Comparison of ENCODE assay signal across 8 cellular contexts in the genomic region with DNA sequence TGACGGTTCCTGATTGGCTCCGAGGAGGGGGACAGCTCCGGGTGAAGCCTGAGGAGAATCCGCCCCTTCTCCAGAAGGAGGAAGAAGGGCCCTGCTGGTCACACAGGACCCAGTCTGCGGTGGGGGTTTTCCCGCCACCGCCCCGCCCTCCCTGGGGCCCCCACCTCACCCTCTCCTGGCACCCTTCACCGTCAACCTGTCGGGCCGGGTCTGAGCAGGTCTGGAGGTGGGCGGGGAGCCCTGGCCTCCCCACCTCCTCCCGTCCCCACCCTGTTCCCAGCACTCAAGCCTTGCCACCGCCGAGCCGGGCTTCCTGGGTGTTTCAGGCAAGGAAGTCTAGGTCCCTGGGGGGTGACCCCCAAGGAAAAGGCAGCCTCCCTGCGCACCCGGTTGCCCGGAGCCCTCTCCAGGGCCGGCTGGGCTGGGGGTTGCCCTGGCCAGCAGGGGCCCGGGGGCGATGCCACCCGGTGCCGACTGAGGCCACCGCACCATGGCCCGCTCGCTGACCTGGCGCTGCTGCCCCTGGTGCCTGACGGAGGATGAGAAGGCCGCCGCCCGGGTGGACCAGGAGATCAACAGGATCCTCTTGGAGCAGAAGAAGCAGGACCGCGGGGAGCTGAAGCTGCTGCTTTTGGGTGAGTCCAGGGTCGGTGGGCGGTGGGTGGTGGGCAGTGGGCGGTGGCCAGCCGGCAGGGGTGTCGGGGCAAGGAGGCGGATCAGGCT. TPM values are rescaled to one million over a fixed set of nuclear protein-coding genes. Genes with fewer than 3 reads are reported as not detected.
DNase-seq lines count a peak whose midpoint lies in the region; ATAC-seq and TF ChIP-seq lines count a peak whose summit lies in the region.

A gene with protein sequence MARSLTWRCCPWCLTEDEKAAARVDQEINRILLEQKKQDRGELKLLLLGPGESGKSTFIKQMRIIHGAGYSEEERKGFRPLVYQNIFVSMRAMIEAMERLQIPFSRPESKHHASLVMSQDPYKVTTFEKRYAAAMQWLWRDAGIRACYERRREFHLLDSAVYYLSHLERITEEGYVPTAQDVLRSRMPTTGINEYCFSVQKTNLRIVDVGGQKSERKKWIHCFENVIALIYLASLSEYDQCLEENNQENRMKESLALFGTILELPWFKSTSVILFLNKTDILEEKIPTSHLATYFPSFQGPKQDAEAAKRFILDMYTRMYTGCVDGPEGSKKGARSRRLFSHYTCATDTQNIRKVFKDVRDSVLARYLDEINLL (plus strand): TSS at position 73 of the 723 bp plus-strand sequence. CDS start 418 bp downstream, at position 491.

- RAD21 ChIA-PET in HCT116 (lab: Charles Lee; ENCODE audit: low non-redundant PET in 1 of 2, low total read pairs in 2 of 2, uncharacterized antibody in 2 of 2, unreplicated experiment in 2 of 2): no interaction called here

- intact Hi-C loops in HCT116 (cut with micrococcal nuclease): no loop called here

- peaks cover 60% of the 10 kb centered on the region for H3K36me3 Mint-ChIP-seq in stimulated activated effector memory CD8-positive, alpha-beta T cell treated with anti-CD3 and anti-CD28 coated beads, Interleukin-12 subunit alpha, Interleukin-12 subunit beta, amount 100 ng/mL, for 72 hours

- H3K4me1 Mint-ChIP-seq in stimulated activated effector memory CD8-positive, alpha-beta T cell treated with anti-CD3 and anti-CD28 coated beads, Interleukin-12 subunit alpha, Interleukin-12 subunit beta, amount 100 ng/mL, for 72 hours: peaks cover 44% of the 10 kb centered on the region

- H3K27me3 ChIP-seq in HCT116 (ENCODE audit: insufficient read depth, low read length) (no peaks in the 10 kb centered on the region), MM.1S (replicated peaks; ENCODE audit: insufficient read depth, low read length) (peaks cover 84% of the 10 kb centered on the region), GM23248 (replicated peaks; ENCODE audit: insufficient read depth) (no peaks in the 10 kb centered on the region)

- H3K36me3 ChIP-seq in HCT116 (ENCODE audit: control insufficient read depth in 1 of 2, insufficient read depth in 2 of 2, low read length in 2 of 2): no peaks in the 10 kb centered on the region
- no peaks in the 10 kb centered on the region for H3K36me3 ChIP-seq in MM.1S (replicated peaks; ENCODE audit: insufficient read depth, low read length)
- H3K36me3 ChIP-seq in GM23248 (ENCODE audit: low read depth): no peaks in the 10 kb centered on the region

- H3K9me3 Mint-ChIP-seq in stimulated activated effector memory CD8-positive, alpha-beta T cell treated with anti-CD3 and anti-CD28 coated beads, Interleukin-12 subunit alpha, Interleukin-12 subunit beta, amount 100 ng/mL, for 72 hours: peaks cover 8% of the 10 kb centered on the region

- DNase-seq in HCT116 (ENCODE audit: low read depth, low spot score): no peak
- peak; percentile 74 for DNase-seq in UCSD-AML1 (lab: John Stamatoyannopoulos, UW; ENCODE audit: unreplicated experiment)
- no peak for DNase-seq in stimulated activated effector memory CD8-positive, alpha-beta T cell treated with anti-CD3 and anti-CD28 coated beads, Interleukin-12 subunit alpha, Interleukin-12 subunit beta, amount 100 ng/mL, for 72 hours (ENCODE audit: low spot score in 2 of 2)
- DNase-seq in NCI-H446 (lab: John Stamatoyannopoulos, UW): no peak
- DNase-seq in MM.1S: no peak
- no peak for DNase-seq in GM23248
- DNase-seq in NCI-H226: no peak

- H3K9ac ChIP-seq in HCT116 (ENCODE audit: low read length): no peak within 1 kb of the TSS
- H3K9ac ChIP-seq in MM.1S (ENCODE audit: low read length): no peak within 1 kb of the TSS
- no peak within 1 kb of the TSS for H3K9ac ChIP-seq in GM23248

- POLR2A ChIA-PET in HCT116 (lab: Charles Lee): no interaction called here

- TF ChIP-seq CTCF in HCT116 (IDR thresholded peaks at IDR 0.05 in 2 of 3, conservative IDR thresholded peaks at IDR 0.05 in 1 of 3; ENCODE audit: borderline replicate concordance in 1 of 3, insufficient read depth in 1 of 3, low read depth in 2 of 3, low read length in 2 of 3): no peak
- TF ChIP-seq CTCF in MM.1S (IDR thresholded peaks at IDR 0.05; ENCODE audit: low read length): no peak

- H3K9me2 ChIP-seq in HCT116 (ENCODE audit: insufficient read depth) (no peaks in the 10 kb centered on the region), MM.1S (replicated peaks; ENCODE audit: insufficient read depth, low read length) (no peaks in the 10 kb centered on the region), GM23248 (ENCODE audit: insufficient read depth) (no peaks in the 10 kb centered on the region)

- peak within 1 kb of the TSS; percentile 86 for H3K27ac Mint-ChIP-seq in stimulated activated effector memory CD8-positive, alpha-beta T cell treated with anti-CD3 and anti-CD28 coated beads, Interleukin-12 subunit alpha, Interleukin-12 subunit beta, amount 100 ng/mL, for 72 hours

- in situ Hi-C loops in GM23248 (cut with MboI): no loop called here

- CTCF ChIA-PET in HCT116 (lab: Charles Lee): no interaction called here

- H3K79me2 ChIP-seq in HCT116 (ENCODE audit: insufficient read depth, low read length): no peaks in the 10 kb centered on the region
- no peaks in the 10 kb centered on the region for H3K79me2 ChIP-seq in MM.1S (ENCODE audit: low read length)
- H3K79me2 ChIP-seq in GM23248 (ENCODE audit: insufficient read depth): no peaks in the 10 kb centered on the region

- H3K4me3 Mint-ChIP-seq in stimulated activated effector memory CD8-positive, alpha-beta T cell treated with anti-CD3 and anti-CD28 coated beads, Interleukin-12 subunit alpha, Interleukin-12 subunit beta, amount 100 ng/mL, for 72 hours: peak within 1 kb of the TSS; percentile 79

- no peak for TF ChIP-seq RAD21 in HCT116 (IDR thresholded peaks at IDR 0.05; ENCODE audit: low read depth)

- no peak within 1 kb of the TSS for H3K27ac ChIP-seq in HCT116 (ENCODE audit: low read depth, low read length)
- no peak within 1 kb of the TSS for H3K27ac ChIP-seq in MM.1S (ENCODE audit: low read length)
- no peak within 1 kb of the TSS for H3K27ac ChIP-seq in GM23248

- no peaks in the 10 kb centered on the region; a peak in 1 of 4 replicates for H3K4me1 ChIP-seq in HCT116 (ENCODE audit: control insufficient read depth in 1 of 2, insufficient read depth in 2 of 2, low read length in 2 of 2)
- no peaks in the 10 kb centered on the region for H3K4me1 ChIP-seq in MM.1S (ENCODE audit: low read length)
- H3K4me1 ChIP-seq in GM23248 (ENCODE audit: insufficient read depth): peaks cover 12% of the 10 kb centered on the region

- H3K4me2 ChIP-seq in HCT116 (ENCODE audit: low read length) (peak within 1 kb of the TSS; percentile 23; the same call in 1 of the 2 replicates), MM.1S (ENCODE audit: low read depth, low read length) (no peak within 1 kb of the TSS), GM23248 (ENCODE audit: unreplicated experiment) (no peak within 1 kb of the TSS)

- no peak within 1 kb of the TSS for H3K4me3 ChIP-seq in HCT116 (replicated peaks in 1 of 2; ENCODE audit: low read depth in 1 of 2, low read length in 2 of 2)
- H3K4me3 ChIP-seq in MM.1S (ENCODE audit: low read length): no peak within 1 kb of the TSS
- no peak within 1 kb of the TSS for H3K4me3 ChIP-seq in GM23248

- H4K20me1 ChIP-seq in HCT116 (ENCODE audit: insufficient read depth): no peaks in the 10 kb centered on the region
- no peaks in the 10 kb centered on the region for H4K20me1 ChIP-seq in MM.1S (ENCODE audit: insufficient read depth, low read length)
- no peaks in the 10 kb centered on the region for H4K20me1 ChIP-seq in GM23248 (ENCODE audit: insufficient read depth)

- ATAC-seq in HCT116 (peak; percentile 53), esophagus mucosa (peak; percentile 94)
- ATAC-seq in stimulated activated effector memory CD8-positive, alpha-beta T cell treated with anti-CD3 and anti-CD28 coated beads, Interleukin-12 subunit alpha, Interleukin-12 subunit beta, amount 100 ng/mL, for 72 hours: peak; percentile 49

- BruUV-seq in HCT116 (replicated peaks; lab: Mats Ljungman, UMichigan): no TSS peak

- WGBS in GM23248 (ENCODE audit: low coverage in 1 of 2, low lambda C conversion rate in 2 of 2, missing lambda C conversion rate in 2 of 2), 2 experiments: 79 to 87% methylated on average over 19 to 40 of the region's 40 CpGs

- H2AFZ ChIP-seq in HCT116 (ENCODE audit: low read depth, low read length, poor library complexity, severe bottlenecking) (no peak within 1 kb of the TSS), MM.1S (ENCODE audit: low read length) (no peak within 1 kb of the TSS), GM23248 (no peak within 1 kb of the TSS)

- TF ChIP-seq POLR2A in HCT116 (IDR thresholded peaks at IDR 0.05; ENCODE audit: borderline replicate concordance, extremely low read depth, insufficient read depth, insufficient read length): no peak

- H3K9me3 ChIP-seq in HCT116 (ENCODE audit: control insufficient read depth in 1 of 2, insufficient read depth in 1 of 2, low read depth in 1 of 2, low read length in 2 of 2) (no peaks in the 10 kb centered on the region), MM.1S (replicated peaks; ENCODE audit: insufficient read depth, low read length) (no peaks in the 10 kb centered on the region), GM23248 (ENCODE audit: low read depth) (no peaks in the 10 kb centered on the region)

- H3F3A ChIP-seq in MM.1S (ENCODE audit: insufficient read depth, low read length): no peaks in the 10 kb centered on the region
- H3F3A ChIP-seq in GM23248 (ENCODE audit: insufficient read depth): peaks cover 6% of the 10 kb centered on the region

TF ChIP-seq in HCT116, 20 proteins besides CTCF, POLR2A, EP300 and RAD21:
- TF ChIP-seq SRF (IDR thresholded peaks at IDR 0.05; ENCODE audit: low read depth): no peak
- TF ChIP-seq EGR1 (IDR thresholded peaks at IDR 0.05; ENCODE audit: low read depth): no peak
- TF ChIP-seq ELF1 (IDR thresholded peaks at IDR 0.05; ENCODE audit: borderline replicate concordance, low read depth): no peak
- TF ChIP-seq SP1 (IDR thresholded peaks at IDR 0.05; ENCODE audit: low read depth): no peak

RNA-seq across cellular contexts. Expression of the gene that starts here (rescaled TPM):
- 1.5 TPM for total RNA-seq in HCT116 (2021; ENCODE audit: unreplicated experiment)
- 0.86 and 1.2 TPM in 2 replicates for polyA plus RNA-seq in HCT116 (2012)
- 105 TPM for total RNA-seq in esophagus mucosa
- not detected in 2 replicates for total RNA-seq in GM23248 (2014; rRNA removed; shearing (Covaris generic))
- polyA plus RNA-seq in GM23248 (2016; fragmentation: Nextera tagmentation; extraction: Ambion mirVana): not detected in 2 replicates

Comparison
In these comparisons a context has a peak if more than half of its experiments do, and no peak if none do; other contexts are left out.
1. RNA of the gene that starts here (total RNA-seq): 105 TPM in esophagus mucosa (single experiment); 1.5 TPM in HCT116 (single experiment) and not detected in GM23248; every median in the first group is over 10 times any median in the second.
2. Peak in every context shown above with its lines, with median percentiles within 50 percentile points of each other: ATAC-seq.